8 cellular contexts compared by ENCODE assay signal in the genomic region with DNA sequence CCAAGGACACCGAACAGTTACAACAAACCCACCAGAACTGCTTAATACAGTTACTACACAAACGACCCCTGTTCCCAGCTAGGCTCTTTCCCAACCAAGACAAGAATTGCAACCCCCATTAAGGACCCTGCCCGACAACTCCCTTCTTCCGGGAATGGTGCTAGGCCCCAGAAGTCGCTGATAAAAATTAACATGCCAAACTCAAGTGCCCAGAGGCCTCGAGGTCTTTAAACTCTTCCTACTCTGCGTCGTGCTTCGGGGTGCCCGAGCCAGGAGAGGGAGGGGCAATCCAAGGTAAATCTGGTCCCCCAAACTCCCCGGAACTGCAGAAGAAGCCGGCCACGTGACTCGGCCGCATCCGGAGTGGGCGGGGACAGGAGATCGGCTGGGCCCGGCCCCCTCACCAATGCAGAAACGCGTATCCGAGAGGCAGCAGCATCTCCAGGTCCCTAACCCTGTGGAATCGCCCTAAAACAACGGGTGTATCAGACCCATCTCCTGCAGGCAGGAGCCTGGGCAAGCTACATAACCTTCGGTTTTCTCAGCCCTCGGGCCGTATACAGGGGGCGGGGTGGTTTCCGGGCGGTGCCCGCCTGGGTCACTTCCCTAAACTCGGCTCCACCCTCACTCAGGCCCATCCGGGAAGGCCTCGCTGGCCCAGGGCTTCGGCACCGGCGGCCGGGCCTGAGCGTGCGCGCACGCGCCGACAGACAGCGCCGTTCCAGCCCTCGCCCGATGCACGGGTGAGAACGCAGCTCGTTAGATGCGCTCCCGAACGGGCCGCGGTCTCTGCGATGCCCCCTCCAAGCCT. TPM values are rescaled to one million over a fixed set of nuclear protein-coding genes. Genes with fewer than 3 reads are reported as not detected.
DNase-seq lines count a peak whose midpoint lies in the region; ATAC-seq, FAIRE-seq and TF ChIP-seq lines count a peak whose summit lies in the region.

No MANE protein-coding gene starts in this region.

- H3K27me3 Mint-ChIP-seq in neural crest cell (ENCODE audit: low read depth) = peaks cover 29% of the 10 kb centered on the region
- H3K27me3 Mint-ChIP-seq in stimulated activated naive CD8-positive, alpha-beta T cell treated with anti-CD3 and anti-CD28 coated beads, Interleukin-15, amount 100 ng/mL, for 72 hours = no peaks in the 10 kb centered on the region

- POLR2A ChIA-PET in A549 (lab: Yijun Ruan, JAX) = interaction anchor here (1.0 to 3.4 kb wide), 2 partner anchors 137 to 146 kb away, joined by 8 to 17 read pairs; partner anchors contain the start of gene RNASEH2C

- peaks cover 58% of the 10 kb centered on the region for H3K4me1 Mint-ChIP-seq in neural crest cell
- H3K4me1 Mint-ChIP-seq in stimulated activated naive CD8-positive, alpha-beta T cell treated with anti-CD3 and anti-CD28 coated beads, Interleukin-15, amount 100 ng/mL, for 72 hours = peaks cover 63% of the 10 kb centered on the region

- H3K27ac Mint-ChIP-seq in neural crest cell (ENCODE audit: unreplicated experiment) = peak overlapping the region; percentile 7
- peak overlapping the region; percentile 69 to 98 for H3K27ac Mint-ChIP-seq in stimulated activated naive CD8-positive, alpha-beta T cell treated with anti-CD3 and anti-CD28 coated beads, Interleukin-15, amount 100 ng/mL, for 72 hours

- no peak for FAIRE-seq in A549 (lab: Jason Lieb, UNC)

- peak; percentile 45 for TF ChIP-seq POLR2A in A549 (IDR thresholded peaks at IDR 0.05; ENCODE audit: low read length)
- peak; percentile 67 for TF ChIP-seq POLR2A in GM18505 (IDR thresholded peaks at IDR 0.05; ENCODE audit: borderline replicate concordance, extremely low read depth, insufficient read depth, insufficient read length)

- 2% methylated on average over 25 of the region's 57 CpGs for WGBS in A549 (ENCODE audit: missing lambda C conversion rate)

- H3K4me2 ChIP-seq in A549 = peak overlapping the region; percentile 88

- H3K9me3 Mint-ChIP-seq in neural crest cell = peaks cover 3% of the 10 kb centered on the region
- H3K9me3 Mint-ChIP-seq in stimulated activated naive CD8-positive, alpha-beta T cell treated with anti-CD3 and anti-CD28 coated beads, Interleukin-15, amount 100 ng/mL, for 72 hours = peaks cover 0 to 5% of the 10 kb centered on the region in 2 donors

- H3K9me3 ChIP-seq in A549 = no peaks in the 10 kb centered on the region

- peak overlapping the region; percentile 95 to 97 for H3K27ac ChIP-seq in A549

- TF ChIP-seq CTCF in A549 (IDR thresholded peaks at IDR 0.05) (no peak), foreskin fibroblast (IDR thresholded peaks at IDR 0.05; ENCODE audit: low read depth, low read length) (no peak), neural crest cell (conservative IDR thresholded peaks at IDR 0.05) (no peak)

- peak; percentile 27 to 33 for ATAC-seq in A549
- peak; percentile 18 for ATAC-seq in GM18505 (IDR thresholded peaks at IDR 0.05; ENCODE audit: unreplicated experiment)
- peak; percentile 33 for ATAC-seq in HG03432 (IDR thresholded peaks at IDR 0.05; ENCODE audit: unreplicated experiment)
- peak; percentile 19 for ATAC-seq in stimulated activated naive CD8-positive, alpha-beta T cell treated with anti-CD3 and anti-CD28 coated beads, Interleukin-15, amount 100 ng/mL, for 72 hours

- no peak for TF ChIP-seq RAD21 in A549 (conservative IDR thresholded peaks at IDR 0.05 in 1 of 2, IDR thresholded peaks at IDR 0.05 in 1 of 2)

- H3K4me3 Mint-ChIP-seq in neural crest cell = peak overlapping the region; percentile 94
- H3K4me3 Mint-ChIP-seq in stimulated activated naive CD8-positive, alpha-beta T cell treated with anti-CD3 and anti-CD28 coated beads, Interleukin-15, amount 100 ng/mL, for 72 hours = peak overlapping the region; percentile 96 to 97

- H3K36me3 Mint-ChIP-seq in neural crest cell (ENCODE audit: low read depth) = peaks cover 40% of the 10 kb centered on the region

- H3K4me1 ChIP-seq in A549 = peaks cover 28% of the 10 kb centered on the region

- CTCF ChIA-PET in A549 (lab: Yijun Ruan, JAX) = interaction anchor here (0.9 to 1.4 kb wide), 2 partner anchors 28 to 39 kb away, joined by 3 to 4 read pairs; no protein-coding TSS in a partner anchor

- TF ChIP-seq EP300 in A549 (IDR thresholded peaks at IDR 0.05) = no peak

- peak overlapping the region; percentile 70 for H3K4me3 ChIP-seq in A549
- peak overlapping the region; percentile 95 to 96 for H3K4me3 ChIP-seq in foreskin fibroblast (ENCODE audit: low read depth in 1 of 2, low read length in 2 of 2)

- DNase-seq in A549 (ENCODE audit: low read depth in 1 of 2, low spot score in 1 of 2) (peak in 1 of 2 experiments; percentile 81), RKO (ENCODE audit: low spot score) (peak; percentile 80), foreskin fibroblast (peak in 1 of 2 donors; percentile 84), neural crest cell (ENCODE audit: low read depth, low spot score) (peak; percentile 49)
- peak; percentile 95 for DNase-seq in activated effector memory CD4-positive, alpha-beta T cell treated with anti-CD3 and anti-CD28 coated beads, Interleukin-2, amount 50 U/mL, for 16 hours
- DNase-seq in stimulated activated naive CD8-positive, alpha-beta T cell treated with anti-CD3 and anti-CD28 coated beads, Interleukin-15, amount 100 ng/mL, for 72 hours = peak; percentile 78 to 86

TF ChIP-seq in A549, 52 proteins besides CTCF, POLR2A, EP300 and RAD21 (continues in another document):
- TF ChIP-seq HOXA7 (CRISPR knock-in tag; IDR thresholded peaks at IDR 0.05) = 0 out of 2 replicates have a peak, but pooled peaks have one; percentile 20
- TF ChIP-seq, protein P1, sequence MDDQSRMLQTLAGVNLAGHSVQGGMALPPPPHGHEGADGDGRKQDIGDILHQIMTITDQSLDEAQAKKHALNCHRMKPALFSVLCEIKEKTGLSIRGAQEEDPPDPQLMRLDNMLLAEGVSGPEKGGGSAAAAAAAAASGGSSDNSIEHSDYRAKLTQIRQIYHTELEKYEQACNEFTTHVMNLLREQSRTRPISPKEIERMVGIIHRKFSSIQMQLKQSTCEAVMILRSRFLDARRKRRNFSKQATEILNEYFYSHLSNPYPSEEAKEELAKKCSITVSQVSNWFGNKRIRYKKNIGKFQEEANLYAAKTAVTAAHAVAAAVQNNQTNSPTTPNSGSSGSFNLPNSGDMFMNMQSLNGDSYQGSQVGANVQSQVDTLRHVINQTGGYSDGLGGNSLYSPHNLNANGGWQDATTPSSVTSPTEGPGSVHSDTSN (IDR thresholded peaks at IDR 0.05) = peak; percentile 13; the same call in 1 of the 2 replicates
- no peak for TF ChIP-seq ZFP36 (IDR thresholded peaks at IDR 0.05; ENCODE audit: borderline replicate concordance, partially characterized antibody)
- TF ChIP-seq EHMT2 (IDR thresholded peaks at IDR 0.05; ENCODE audit: low read depth) = no peak
- TF ChIP-seq POLR2AphosphoS2 (conservative IDR thresholded peaks at IDR 0.05; ENCODE audit: low read length) = peak; percentile 65; the same call in 1 of the 2 replicates

RNA-seq across cellular contexts. Expression of gene CFL1, which starts 1.1 kb away (rescaled TPM):
- polyA plus RNA-seq in A549 (2011; rRNA removed) (1,346 and 1,591 TPM in 2 replicates), A549 (2017; fragmentation: RNase III; extraction: RNeasy Plus Mini Kit Qiagen cat#74134 plus additional on column Dnase treatment) (1,780 to 1,825 TPM (median 1,795 TPM) in 3 replicates)
- polyA plus RNA-seq in A549 (2012; cell fraction: cytosol; rRNA removed) = 3,148 and 3,959 TPM in 2 replicates
- polyA plus RNA-seq in A549 (2012; cell fraction: nucleus; rRNA removed) = 2,297 and 3,054 TPM in 2 replicates
- 1,636 and 1,975 TPM in 2 replicates for polyA minus RNA-seq in A549 (2011; rRNA and poly(A)+ RNA removed)
- total RNA-seq in neural crest cell = 1,357 and 1,437 TPM in 2 replicates

RNA-seq across cellular contexts. Expression of gene MUS81, which starts 3.3 kb away (rescaled TPM):
- polyA plus RNA-seq in A549 (2011; rRNA removed) = 27.8 and 30.5 TPM in 2 replicates
- 44.6 and 48.3 TPM in 2 replicates for polyA plus RNA-seq in A549 (2012; cell fraction: cytosol; rRNA removed)
- polyA plus RNA-seq in A549 (2012; cell fraction: nucleus; rRNA removed) = 170 and 216 TPM in 2 replicates
- 33.4 to 34.9 TPM (median 34.2 TPM) in 3 replicates for polyA plus RNA-seq in A549 (2017; fragmentation: RNase III; extraction: RNeasy Plus Mini Kit Qiagen cat#74134 plus additional on column Dnase treatment)
- 32.6 and 38.0 TPM in 2 replicates for polyA minus RNA-seq in A549 (2011; rRNA and poly(A)+ RNA removed)
- total RNA-seq in neural crest cell = 63.8 and 73.5 TPM in 2 replicates

RNA-seq across cellular contexts. Expression of gene EFEMP2, which starts 15.7 kb away (rescaled TPM):
- polyA plus RNA-seq in A549 (2011; rRNA removed) = 0.89 and 1.3 TPM in 2 replicates
- polyA plus RNA-seq in A549 (2012; cell fraction: cytosol; rRNA removed) = 1.2 and 1.4 TPM in 2 replicates
- polyA plus RNA-seq in A549 (2012; cell fraction: nucleus; rRNA removed) = 16.6 and 16.8 TPM in 2 replicates
- polyA plus RNA-seq in A549 (2017; fragmentation: RNase III; extraction: RNeasy Plus Mini Kit Qiagen cat#74134 plus additional on column Dnase treatment) = 0.98 to 1.5 TPM (median 1.4 TPM) in 3 replicates
- polyA minus RNA-seq in A549 (2011; rRNA and poly(A)+ RNA removed) = 1.1 and 1.4 TPM in 2 replicates
- total RNA-seq in neural crest cell = 36.0 and 38.0 TPM in 2 replicates

RNA-seq across cellular contexts. Expression of gene CTSW, which starts 22.7 kb away (rescaled TPM):
- polyA plus RNA-seq in A549 (2011; rRNA removed) = not detected in 2 replicates
- polyA plus RNA-seq in A549 (2012; cell fraction: cytosol; rRNA removed) = 0.03 TPM in 2 replicates
- polyA plus RNA-seq in A549 (2012; cell fraction: nucleus; rRNA removed) = 0.07 TPM in 1 of 2 replicates, not detected in the other
- polyA plus RNA-seq in A549 (2017; fragmentation: RNase III; extraction: RNeasy Plus Mini Kit Qiagen cat#74134 plus additional on column Dnase treatment) = not detected in 3 replicates
- not detected in 2 replicates for polyA minus RNA-seq in A549 (2011; rRNA and poly(A)+ RNA removed)
- not detected in 2 replicates for total RNA-seq in neural crest cell

RNA-seq across cellular contexts. Expression of gene SNX32, which starts 23.1 kb away (rescaled TPM):
- polyA plus RNA-seq in A549 (2011; rRNA removed) (not detected in 2 replicates), A549 (2017; fragmentation: RNase III; extraction: RNeasy Plus Mini Kit Qiagen cat#74134 plus additional on column Dnase treatment) (0.04 to 0.08 TPM (median 0.05 TPM) in 3 replicates)
- not detected in 2 replicates for polyA plus RNA-seq in A549 (2012; cell fraction: cytosol; rRNA removed)
- polyA plus RNA-seq in A549 (2012; cell fraction: nucleus; rRNA removed) = not detected in 2 replicates
- not detected in 2 replicates for polyA minus RNA-seq in A549 (2011; rRNA and poly(A)+ RNA removed)
- total RNA-seq in neural crest cell = 1.9 and 2.4 TPM in 2 replicates
